8 cellular contexts compared by ENCODE assay signal in the genomic region with DNA sequence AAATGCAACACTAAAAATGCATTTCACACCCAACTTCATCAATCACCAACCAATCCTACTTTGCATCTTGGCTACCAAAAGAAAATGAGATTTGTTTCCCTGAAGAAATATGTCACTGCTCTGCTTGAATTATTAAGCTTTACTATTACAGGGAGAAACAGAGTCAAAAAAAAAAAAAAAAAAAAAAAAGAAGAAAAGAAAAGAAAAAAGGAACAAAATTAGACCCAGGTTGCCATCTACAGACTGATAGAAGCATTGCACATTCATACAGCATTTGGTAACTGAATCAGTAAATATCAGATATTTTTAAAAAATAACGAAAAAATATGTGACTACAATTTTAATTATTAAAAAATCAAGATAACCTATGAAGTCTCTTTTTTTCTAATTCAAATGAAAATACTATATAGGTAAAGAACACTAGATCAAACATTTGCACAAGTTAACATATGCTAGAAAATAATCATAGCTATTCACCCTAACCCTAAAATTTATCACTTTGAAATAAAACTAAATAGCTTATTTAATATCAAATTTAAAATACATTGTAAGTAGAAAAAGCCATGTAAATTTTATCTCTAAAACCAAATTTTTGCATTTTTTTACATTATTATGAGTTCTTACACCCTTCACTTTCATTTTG.
DNase-seq lines count a peak whose midpoint lies in the region; ATAC-seq and TF ChIP-seq lines count a peak whose summit lies in the region.

No MANE protein-coding gene starts in this region.

- H3K27me3 ChIP-seq in DND-41 (ENCODE audit: insufficient read depth, low read length, poor library complexity) (peaks cover 23% of the 10 kb centered on the region), mesenchymal stem cell (ENCODE audit: control insufficient read depth in 1 of 2, insufficient read depth in 1 of 2, low read length in 2 of 2) (peaks cover 0 to 13% of the 10 kb centered on the region in 2 experiments)

- H3K36me3 ChIP-seq in DND-41 (ENCODE audit: insufficient read depth, low read length) (no peaks in the 10 kb centered on the region), mesenchymal stem cell (ENCODE audit: control insufficient read depth in 1 of 2, insufficient read depth in 2 of 2, low read depth in 1 of 2, low read length in 2 of 2) (peaks cover 0 to 3% of the 10 kb centered on the region in 2 experiments)

- no peak overlapping the region for H3K18ac ChIP-seq in mesenchymal stem cell (ENCODE audit: low read depth in 1 of 2, low read length in 2 of 2)

- no peaks in the 10 kb centered on the region for H3K4me1 ChIP-seq in DND-41 (ENCODE audit: insufficient read depth, low read length)
- H3K4me1 ChIP-seq in mesenchymal stem cell (ENCODE audit: control insufficient read depth, insufficient read depth, low read depth, low read length): peaks cover 4% of the 10 kb centered on the region

- no peak overlapping the region for H4K91ac ChIP-seq in mesenchymal stem cell (ENCODE audit: low read length)

- no peak overlapping the region for H4K8ac ChIP-seq in mesenchymal stem cell (ENCODE audit: low read length)

- H3K4me3 ChIP-seq in DND-41 (ENCODE audit: low read depth in 1 of 2, low read length in 2 of 2): no peak overlapping the region
- H3K4me3 ChIP-seq in mesenchymal stem cell (ENCODE audit: insufficient read depth in 1 of 2, low read depth in 1 of 2, low read length in 2 of 2): no peak overlapping the region

- no peak overlapping the region for H3K4ac ChIP-seq in mesenchymal stem cell (ENCODE audit: low read depth in 1 of 2, low read length in 2 of 2)

- POLR2A ChIA-PET in WTC11 (lab: Charles Lee): no interaction called here

- ATAC-seq in DND-41 (ENCODE audit: insufficient read depth, low read depth): no peak
- ATAC-seq in WTC11: peak; percentile 30
- no peak for ATAC-seq in GM18870 (IDR thresholded peaks at IDR 0.05; ENCODE audit: unreplicated experiment)

- no peaks in the 10 kb centered on the region for H3K9me3 Mint-ChIP-seq in WTC11

- H3K36me3 Mint-ChIP-seq in WTC11: no peaks in the 10 kb centered on the region

- H3K27me3 Mint-ChIP-seq in WTC11 (ENCODE audit: low read depth): no peaks in the 10 kb centered on the region

- H3K27ac ChIP-seq in DND-41 (ENCODE audit: low read length): no peak overlapping the region
- no peak overlapping the region for H3K27ac ChIP-seq in mesenchymal stem cell (ENCODE audit: low read length, poor library complexity, severe bottlenecking)

- H3K23ac ChIP-seq in mesenchymal stem cell (ENCODE audit: low read length in 2 of 2): no peak overlapping the region

- no peaks in the 10 kb centered on the region for H3K79me2 ChIP-seq in DND-41 (ENCODE audit: insufficient read depth, low read length)

- H3K4me3 Mint-ChIP-seq in WTC11: no peak overlapping the region

- H3K27ac Mint-ChIP-seq in WTC11: no peak overlapping the region

- H4K20me1 ChIP-seq in DND-41 (ENCODE audit: insufficient read depth, low read length): no peaks in the 10 kb centered on the region

- no peak overlapping the region for H2BK5ac ChIP-seq in mesenchymal stem cell (ENCODE audit: low read depth, low read length, poor library complexity, severe bottlenecking)

- H2AFZ ChIP-seq in DND-41 (ENCODE audit: low read depth, low read length) (no peak overlapping the region), mesenchymal stem cell (ENCODE audit: low read depth, low read length) (no peak overlapping the region)

- no peak overlapping the region for H2BK15ac ChIP-seq in mesenchymal stem cell (ENCODE audit: low read depth, poor library complexity, severe bottlenecking)

- no peak overlapping the region for H2BK120ac ChIP-seq in mesenchymal stem cell (ENCODE audit: low read depth, low read length)

- H3K9me3 ChIP-seq in DND-41 (ENCODE audit: insufficient read depth, low read length, severe bottlenecking) (no peaks in the 10 kb centered on the region), mesenchymal stem cell (ENCODE audit: control insufficient read depth, low read length) (no peaks in the 10 kb centered on the region)

- H3K14ac ChIP-seq in mesenchymal stem cell (ENCODE audit: low read length in 2 of 2): no peak overlapping the region

- intact Hi-C loops in head of caudate nucleus (cut with DNase I): no loop called here

- TF ChIP-seq CTCF in DND-41 (IDR thresholded peaks at IDR 0.05; ENCODE audit: borderline replicate concordance, extremely low read depth, low read length, poor library complexity, severe bottlenecking) (peak; percentile 70), WTC11 (IDR thresholded peaks at IDR 0.05) (0 out of 2 replicates have a peak, but pooled peaks have one; percentile 32)

- DNase-seq in DND-41: no peak
- DNase-seq in LoVo (ENCODE audit: low spot score): peak; percentile 19
- no peak for DNase-seq in WTC11 (ENCODE audit: low spot score)
- peak; percentile 40 for DNase-seq in mesenchymal stem cell
- no peak for DNase-seq in ureter (ENCODE audit: low spot score)
- no peak for DNase-seq in head of caudate nucleus
- DNase-seq in retina: no peak

- WGBS in mesenchymal stem cell: no CpG with 5 or more reads among the region's 1 CpG

- peaks cover 25% of the 10 kb centered on the region for H3K4me1 Mint-ChIP-seq in WTC11

- H3K9ac ChIP-seq in DND-41 (ENCODE audit: low read depth, low read length) (no peak overlapping the region), mesenchymal stem cell (ENCODE audit: low read length) (no peak overlapping the region)

- H2BK12ac ChIP-seq in mesenchymal stem cell (ENCODE audit: low read length in 2 of 2): no peak overlapping the region

- H3K79me1 ChIP-seq in mesenchymal stem cell (replicated peaks; ENCODE audit: low read length, poor library complexity, severe bottlenecking): peaks cover 8% of the 10 kb centered on the region

- H2AK5ac ChIP-seq in mesenchymal stem cell (ENCODE audit: low read length, severe bottlenecking): no peak overlapping the region

- CTCF ChIA-PET in WTC11 (lab: Charles Lee): interaction anchor here (0.5 to 5.8 kb wide), 51 partner anchors 9 to 1961 kb away, joined by 3 to 60 read pairs (median 4); partner anchors contain the start of genes DCDC2 and MRS2

- H3K4me2 ChIP-seq in DND-41 (ENCODE audit: insufficient read depth, low read length) (no peak overlapping the region), mesenchymal stem cell (ENCODE audit: low read length, poor library complexity, severe bottlenecking) (no peak overlapping the region)

TF ChIP-seq in WTC11, 78 proteins besides CTCF, POLR2A, EP300 and RAD21 (continues in another document):
- TF ChIP-seq E2F5 (CRISPR knock-in tag; IDR thresholded peaks at IDR 0.05) (no peak), FOXK1 (CRISPR knock-in tag; IDR thresholded peaks at IDR 0.05) (no peak), ERG (CRISPR knock-in tag; IDR thresholded peaks at IDR 0.05) (no peak), SMAD3 (CRISPR knock-in tag; IDR thresholded peaks at IDR 0.05; ENCODE audit: borderline replicate concordance) (no peak), PREB (CRISPR knock-in tag; IDR thresholded peaks at IDR 0.05; ENCODE audit: borderline replicate concordance) (no peak), JUN (CRISPR knock-in tag; IDR thresholded peaks at IDR 0.05) (no peak), ELF4 (CRISPR knock-in tag; IDR thresholded peaks at IDR 0.05; ENCODE audit: low read depth) (no peak), ZNF423 (CRISPR knock-in tag; IDR thresholded peaks at IDR 0.05) (no peak), ATF6 (CRISPR knock-in tag; IDR thresholded peaks at IDR 0.05) (no peak), ZNF232 (CRISPR knock-in tag; IDR thresholded peaks at IDR 0.05) (no peak)
- TF ChIP-seq, protein P1, sequence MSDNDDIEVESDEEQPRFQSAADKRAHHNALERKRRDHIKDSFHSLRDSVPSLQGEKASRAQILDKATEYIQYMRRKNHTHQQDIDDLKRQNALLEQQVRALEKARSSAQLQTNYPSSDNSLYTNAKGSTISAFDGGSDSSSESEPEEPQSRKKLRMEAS (CRISPR knock-in tag; IDR thresholded peaks at IDR 0.05): no peak

Comparison
In these comparisons a context has a peak if more than half of its experiments do, and no peak if none do; other contexts are left out.
1. DNase-seq: peak in LoVo (single experiment) and mesenchymal stem cell (single experiment); none in DND-41 (single experiment), WTC11 (single experiment), ureter (single experiment), head of caudate nucleus (0 of 42) and retina (single experiment).